Comparison of ENCODE assay signal across 1 cellular context in the genomic region with DNA sequence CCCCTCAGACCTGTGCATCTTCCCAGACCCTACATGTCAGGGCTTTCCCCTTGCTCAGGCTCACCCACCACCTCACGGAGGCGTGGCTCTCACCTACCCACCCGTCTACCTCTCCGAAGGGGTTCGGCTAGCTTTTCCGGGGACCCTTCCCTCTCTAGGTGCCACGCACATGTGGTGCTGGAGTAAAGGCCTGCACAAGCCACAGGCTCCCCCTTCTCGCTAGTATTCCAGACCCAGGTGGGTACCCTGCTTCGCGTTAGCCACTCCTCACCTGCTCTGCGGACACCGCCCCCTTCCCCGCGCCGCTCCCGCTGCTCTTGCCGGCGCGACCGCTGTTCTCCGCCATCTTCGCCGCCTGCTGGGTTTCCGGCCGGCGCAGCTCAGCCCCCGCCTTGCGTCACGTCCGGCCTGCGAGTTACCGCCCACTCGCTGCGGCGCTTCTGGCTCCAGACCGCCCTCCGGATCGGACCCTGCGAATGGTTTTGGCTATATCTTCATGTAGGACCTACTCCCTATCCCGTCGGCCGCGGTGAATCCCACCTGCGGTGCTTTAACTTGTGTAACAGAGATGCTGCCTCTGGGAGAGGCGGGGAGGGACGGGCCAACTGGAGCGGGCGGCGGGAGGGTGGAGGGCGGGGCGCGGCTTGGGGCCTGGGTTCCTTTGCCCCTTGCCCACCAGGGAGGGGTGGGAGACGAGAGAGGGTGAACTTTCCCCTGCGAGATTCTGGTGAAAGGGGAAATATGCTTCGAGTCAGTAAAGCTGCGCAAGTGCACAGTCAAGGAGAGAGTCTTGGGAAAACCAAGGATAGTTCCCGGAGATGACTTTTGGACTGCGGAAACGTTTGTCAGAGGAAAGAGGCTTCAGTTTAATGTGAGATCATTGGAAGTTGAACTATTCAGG.
TF ChIP-seq lines count a peak whose summit lies in the region.

A gene with protein sequence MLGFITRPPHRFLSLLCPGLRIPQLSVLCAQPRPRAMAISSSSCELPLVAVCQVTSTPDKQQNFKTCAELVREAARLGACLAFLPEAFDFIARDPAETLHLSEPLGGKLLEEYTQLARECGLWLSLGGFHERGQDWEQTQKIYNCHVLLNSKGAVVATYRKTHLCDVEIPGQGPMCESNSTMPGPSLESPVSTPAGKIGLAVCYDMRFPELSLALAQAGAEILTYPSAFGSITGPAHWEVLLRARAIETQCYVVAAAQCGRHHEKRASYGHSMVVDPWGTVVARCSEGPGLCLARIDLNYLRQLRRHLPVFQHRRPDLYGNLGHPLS (plus strand): TSS at position 425 of the 901 bp plus-strand sequence. CDS start 72 bp downstream, at position 497.
A gene with protein sequence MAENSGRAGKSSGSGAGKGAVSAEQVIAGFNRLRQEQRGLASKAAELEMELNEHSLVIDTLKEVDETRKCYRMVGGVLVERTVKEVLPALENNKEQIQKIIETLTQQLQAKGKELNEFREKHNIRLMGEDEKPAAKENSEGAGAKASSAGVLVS (minus strand): TSS at position 357 of the 901 bp plus-strand sequence. CDS start 11 bp downstream, at position 346.

TF ChIP-seq in K562, 482 proteins besides CTCF, POLR2A, EP300 and RAD21 (continued from another document and continues in another):
- TF ChIP-seq, protein P1, sequence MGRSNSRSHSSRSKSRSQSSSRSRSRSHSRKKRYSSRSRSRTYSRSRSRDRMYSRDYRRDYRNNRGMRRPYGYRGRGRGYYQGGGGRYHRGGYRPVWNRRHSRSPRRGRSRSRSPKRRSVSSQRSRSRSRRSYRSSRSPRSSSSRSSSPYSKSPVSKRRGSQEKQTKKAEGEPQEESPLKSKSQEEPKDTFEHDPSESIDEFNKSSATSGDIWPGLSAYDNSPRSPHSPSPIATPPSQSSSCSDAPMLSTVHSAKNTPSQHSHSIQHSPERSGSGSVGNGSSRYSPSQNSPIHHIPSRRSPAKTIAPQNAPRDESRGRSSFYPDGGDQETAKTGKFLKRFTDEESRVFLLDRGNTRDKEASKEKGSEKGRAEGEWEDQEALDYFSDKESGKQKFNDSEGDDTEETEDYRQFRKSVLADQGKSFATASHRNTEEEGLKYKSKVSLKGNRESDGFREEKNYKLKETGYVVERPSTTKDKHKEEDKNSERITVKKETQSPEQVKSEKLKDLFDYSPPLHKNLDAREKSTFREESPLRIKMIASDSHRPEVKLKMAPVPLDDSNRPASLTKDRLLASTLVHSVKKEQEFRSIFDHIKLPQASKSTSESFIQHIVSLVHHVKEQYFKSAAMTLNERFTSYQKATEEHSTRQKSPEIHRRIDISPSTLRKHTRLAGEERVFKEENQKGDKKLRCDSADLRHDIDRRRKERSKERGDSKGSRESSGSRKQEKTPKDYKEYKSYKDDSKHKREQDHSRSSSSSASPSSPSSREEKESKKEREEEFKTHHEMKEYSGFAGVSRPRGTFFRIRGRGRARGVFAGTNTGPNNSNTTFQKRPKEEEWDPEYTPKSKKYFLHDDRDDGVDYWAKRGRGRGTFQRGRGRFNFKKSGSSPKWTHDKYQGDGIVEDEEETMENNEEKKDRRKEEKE (IDR thresholded peaks at IDR 0.05; ENCODE audit: borderline replicate concordance in 1 of 2, control insufficient read depth in 1 of 2, low read depth in 2 of 2, low read length in 1 of 2), result 0 out of 4 replicates have a peak, but pooled peaks of 1 of the 2 experiments have one; percentile 23
- peak; percentile 99 for TF ChIP-seq POLR2G (IDR thresholded peaks at IDR 0.05; ENCODE audit: low read depth, low read length)
- TF ChIP-seq SRSF7 (optimal IDR thresholded peaks at IDR 0.05; ENCODE audit: low read depth, low read length), result no peak
- TF ChIP-seq, protein P2, sequence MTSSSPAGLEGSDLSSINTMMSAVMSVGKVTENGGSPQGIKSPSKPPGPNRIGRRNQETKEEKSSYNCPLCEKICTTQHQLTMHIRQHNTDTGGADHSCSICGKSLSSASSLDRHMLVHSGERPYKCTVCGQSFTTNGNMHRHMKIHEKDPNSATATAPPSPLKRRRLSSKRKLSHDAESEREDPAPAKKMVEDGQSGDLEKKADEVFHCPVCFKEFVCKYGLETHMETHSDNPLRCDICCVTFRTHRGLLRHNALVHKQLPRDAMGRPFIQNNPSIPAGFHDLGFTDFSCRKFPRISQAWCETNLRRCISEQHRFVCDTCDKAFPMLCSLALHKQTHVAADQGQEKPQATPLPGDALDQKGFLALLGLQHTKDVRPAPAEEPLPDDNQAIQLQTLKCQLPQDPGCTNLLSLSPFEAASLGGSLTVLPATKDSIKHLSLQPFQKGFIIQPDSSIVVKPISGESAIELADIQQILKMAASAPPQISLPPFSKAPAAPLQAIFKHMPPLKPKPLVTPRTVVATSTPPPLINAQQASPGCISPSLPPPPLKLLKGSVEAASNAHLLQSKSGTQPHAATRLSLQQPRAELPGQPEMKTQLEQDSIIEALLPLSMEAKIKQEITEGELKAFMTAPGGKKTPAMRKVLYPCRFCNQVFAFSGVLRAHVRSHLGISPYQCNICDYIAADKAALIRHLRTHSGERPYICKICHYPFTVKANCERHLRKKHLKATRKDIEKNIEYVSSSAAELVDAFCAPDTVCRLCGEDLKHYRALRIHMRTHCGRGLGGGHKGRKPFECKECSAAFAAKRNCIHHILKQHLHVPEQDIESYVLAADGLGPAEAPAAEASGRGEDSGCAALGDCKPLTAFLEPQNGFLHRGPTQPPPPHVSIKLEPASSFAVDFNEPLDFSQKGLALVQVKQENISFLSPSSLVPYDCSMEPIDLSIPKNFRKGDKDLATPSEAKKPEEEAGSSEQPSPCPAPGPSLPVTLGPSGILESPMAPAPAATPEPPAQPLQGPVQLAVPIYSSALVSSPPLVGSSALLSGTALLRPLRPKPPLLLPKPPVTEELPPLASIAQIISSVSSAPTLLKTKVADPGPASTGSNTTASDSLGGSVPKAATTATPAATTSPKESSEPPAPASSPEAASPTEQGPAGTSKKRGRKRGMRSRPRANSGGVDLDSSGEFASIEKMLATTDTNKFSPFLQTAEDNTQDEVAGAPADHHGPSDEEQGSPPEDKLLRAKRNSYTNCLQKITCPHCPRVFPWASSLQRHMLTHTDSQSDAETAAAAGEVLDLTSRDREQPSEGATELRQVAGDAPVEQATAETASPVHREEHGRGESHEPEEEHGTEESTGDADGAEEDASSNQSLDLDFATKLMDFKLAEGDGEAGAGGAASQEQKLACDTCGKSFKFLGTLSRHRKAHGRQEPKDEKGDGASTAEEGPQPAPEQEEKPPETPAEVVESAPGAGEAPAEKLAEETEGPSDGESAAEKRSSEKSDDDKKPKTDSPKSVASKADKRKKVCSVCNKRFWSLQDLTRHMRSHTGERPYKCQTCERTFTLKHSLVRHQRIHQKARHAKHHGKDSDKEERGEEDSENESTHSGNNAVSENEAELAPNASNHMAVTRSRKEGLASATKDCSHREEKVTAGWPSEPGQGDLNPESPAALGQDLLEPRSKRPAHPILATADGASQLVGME (CRISPR knock-in tag; IDR thresholded peaks at IDR 0.05), result no peak
- peak; percentile 77 for TF ChIP-seq POLR2H (tag; IDR thresholded peaks at IDR 0.05; ENCODE audit: low read depth)
- TF ChIP-seq CXXC5 (CRISPR knock-in tag; IDR thresholded peaks at IDR 0.05), result peak; percentile 83
- TF ChIP-seq, protein P3, sequence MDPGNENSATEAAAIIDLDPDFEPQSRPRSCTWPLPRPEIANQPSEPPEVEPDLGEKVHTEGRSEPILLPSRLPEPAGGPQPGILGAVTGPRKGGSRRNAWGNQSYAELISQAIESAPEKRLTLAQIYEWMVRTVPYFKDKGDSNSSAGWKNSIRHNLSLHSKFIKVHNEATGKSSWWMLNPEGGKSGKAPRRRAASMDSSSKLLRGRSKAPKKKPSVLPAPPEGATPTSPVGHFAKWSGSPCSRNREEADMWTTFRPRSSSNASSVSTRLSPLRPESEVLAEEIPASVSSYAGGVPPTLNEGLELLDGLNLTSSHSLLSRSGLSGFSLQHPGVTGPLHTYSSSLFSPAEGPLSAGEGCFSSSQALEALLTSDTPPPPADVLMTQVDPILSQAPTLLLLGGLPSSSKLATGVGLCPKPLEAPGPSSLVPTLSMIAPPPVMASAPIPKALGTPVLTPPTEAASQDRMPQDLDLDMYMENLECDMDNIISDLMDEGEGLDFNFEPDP (CRISPR knock-in tag; IDR thresholded peaks at IDR 0.05), result no peak
- TF ChIP-seq, protein P4, sequence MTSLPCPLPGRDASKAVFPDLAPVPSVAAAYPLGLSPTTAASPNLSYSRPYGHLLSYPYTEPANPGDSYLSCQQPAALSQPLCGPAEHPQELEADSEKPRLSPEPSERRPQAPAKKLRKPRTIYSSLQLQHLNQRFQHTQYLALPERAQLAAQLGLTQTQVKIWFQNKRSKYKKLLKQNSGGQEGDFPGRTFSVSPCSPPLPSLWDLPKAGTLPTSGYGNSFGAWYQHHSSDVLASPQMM (CRISPR knock-in tag; IDR thresholded peaks at IDR 0.05), result no peak
- TF ChIP-seq CHD1 (IDR thresholded peaks at IDR 0.05; ENCODE audit: low read length), result peak; percentile 70
- TF ChIP-seq ZNF780A (CRISPR knock-in tag; IDR thresholded peaks at IDR 0.05), result no peak
- peak; percentile 90 for TF ChIP-seq SP1 (CRISPR knock-in tag; IDR thresholded peaks at IDR 0.05)
- TF ChIP-seq GTF2E2 (tag; IDR thresholded peaks at IDR 0.05), result peak; percentile 73; the same call in 1 of the 2 replicates
- no peak for TF ChIP-seq CBFA2T2 (conservative IDR thresholded peaks at IDR 0.05)
- no peak for TF ChIP-seq SNRNP70 (optimal IDR thresholded peaks at IDR 0.05; ENCODE audit: low read depth, low read length)
- no peak for TF ChIP-seq NCOA2 (IDR thresholded peaks at IDR 0.05; ENCODE audit: partially characterized antibody in 2 of 2)
- TF ChIP-seq GABPB1 (CRISPR knock-in tag; IDR thresholded peaks at IDR 0.05), result peak; percentile 97
- no peak for TF ChIP-seq CSDE1 (IDR thresholded peaks at IDR 0.05)
- TF ChIP-seq MTA2 (IDR thresholded peaks at IDR 0.05; ENCODE audit: low read depth), result no peak
- TF ChIP-seq, protein P5, sequence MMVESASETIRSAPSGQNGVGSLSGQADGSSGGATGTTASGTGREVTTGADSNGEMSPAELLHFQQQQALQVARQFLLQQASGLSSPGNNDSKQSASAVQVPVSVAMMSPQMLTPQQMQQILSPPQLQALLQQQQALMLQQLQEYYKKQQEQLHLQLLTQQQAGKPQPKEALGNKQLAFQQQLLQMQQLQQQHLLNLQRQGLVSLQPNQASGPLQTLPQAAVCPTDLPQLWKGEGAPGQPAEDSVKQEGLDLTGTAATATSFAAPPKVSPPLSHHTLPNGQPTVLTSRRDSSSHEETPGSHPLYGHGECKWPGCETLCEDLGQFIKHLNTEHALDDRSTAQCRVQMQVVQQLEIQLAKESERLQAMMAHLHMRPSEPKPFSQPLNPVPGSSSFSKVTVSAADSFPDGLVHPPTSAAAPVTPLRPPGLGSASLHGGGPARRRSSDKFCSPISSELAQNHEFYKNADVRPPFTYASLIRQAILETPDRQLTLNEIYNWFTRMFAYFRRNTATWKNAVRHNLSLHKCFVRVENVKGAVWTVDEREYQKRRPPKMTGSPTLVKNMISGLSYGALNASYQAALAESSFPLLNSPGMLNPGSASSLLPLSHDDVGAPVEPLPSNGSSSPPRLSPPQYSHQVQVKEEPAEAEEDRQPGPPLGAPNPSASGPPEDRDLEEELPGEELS (CRISPR knock-in tag; IDR thresholded peaks at IDR 0.05; ENCODE audit: borderline replicate concordance), result peak; percentile 91; the same call in 1 of the 2 replicates
- no peak for TF ChIP-seq U2AF1 (optimal IDR thresholded peaks at IDR 0.05; ENCODE audit: low read depth, low read length)
- no peak for TF ChIP-seq ZNF263 (CRISPR knock-in tag; IDR thresholded peaks at IDR 0.05; ENCODE audit: borderline replicate concordance)
- no peak for TF ChIP-seq SRSF9 (IDR thresholded peaks at IDR 0.05; ENCODE audit: borderline replicate concordance, low read depth, low read length)
- no peak for TF ChIP-seq MCM2 (IDR thresholded peaks at IDR 0.05; ENCODE audit: low read depth)
- TF ChIP-seq ETS2 (tag; IDR thresholded peaks at IDR 0.05; ENCODE audit: borderline replicate concordance, poor library complexity, severe bottlenecking), result no peak
- TF ChIP-seq, protein P6, sequence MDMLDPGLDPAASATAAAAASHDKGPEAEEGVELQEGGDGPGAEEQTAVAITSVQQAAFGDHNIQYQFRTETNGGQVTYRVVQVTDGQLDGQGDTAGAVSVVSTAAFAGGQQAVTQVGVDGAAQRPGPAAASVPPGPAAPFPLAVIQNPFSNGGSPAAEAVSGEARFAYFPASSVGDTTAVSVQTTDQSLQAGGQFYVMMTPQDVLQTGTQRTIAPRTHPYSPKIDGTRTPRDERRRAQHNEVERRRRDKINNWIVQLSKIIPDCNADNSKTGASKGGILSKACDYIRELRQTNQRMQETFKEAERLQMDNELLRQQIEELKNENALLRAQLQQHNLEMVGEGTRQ (CRISPR knock-in tag; IDR thresholded peaks at IDR 0.05), result no peak
- no peak for TF ChIP-seq COPS2 (conservative IDR thresholded peaks at IDR 0.05)
- TF ChIP-seq, protein P7, sequence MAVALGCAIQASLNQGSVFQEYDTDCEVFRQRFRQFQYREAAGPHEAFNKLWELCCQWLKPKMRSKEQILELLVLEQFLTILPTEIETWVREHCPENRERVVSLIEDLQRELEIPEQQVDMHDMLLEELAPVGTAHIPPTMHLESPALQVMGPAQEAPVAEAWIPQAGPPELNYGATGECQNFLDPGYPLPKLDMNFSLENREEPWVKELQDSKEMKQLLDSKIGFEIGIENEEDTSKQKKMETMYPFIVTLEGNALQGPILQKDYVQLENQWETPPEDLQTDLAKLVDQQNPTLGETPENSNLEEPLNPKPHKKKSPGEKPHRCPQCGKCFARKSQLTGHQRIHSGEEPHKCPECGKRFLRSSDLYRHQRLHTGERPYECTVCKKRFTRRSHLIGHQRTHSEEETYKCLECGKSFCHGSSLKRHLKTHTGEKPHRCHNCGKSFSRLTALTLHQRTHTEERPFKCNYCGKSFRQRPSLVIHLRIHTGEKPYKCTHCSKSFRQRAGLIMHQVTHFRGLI (CRISPR knock-in tag; IDR thresholded peaks at IDR 0.05), result no peak
- peak; percentile 83 to 98 (median 94) for TF ChIP-seq YY1 (IDR thresholded peaks at IDR 0.05; ENCODE audit: borderline replicate concordance in 1 of 3, control insufficient read depth in 1 of 3, extremely low read depth in 1 of 3, insufficient read depth in 3 of 3, insufficient read length in 1 of 3, insufficient replicate concordance in 2 of 3, low read depth in 1 of 3, low read length in 2 of 3)
- no peak for TF ChIP-seq HLTF (IDR thresholded peaks at IDR 0.05)
